Comparison of ENCODE assay signal across 13 cellular contexts in genomic region chr18:10290244-10291240, GRCh38.
DNase-seq lines count a peak whose midpoint lies in the region; ATAC-seq and TF ChIP-seq lines count a peak whose summit lies in the region.
"Had no signal": no experiment of that assay in that cellular context is flagged by ENCODE, and none has a peak within 500 bp of the region (broad histone marks: within the 10 kb centered on the region; RNA-seq: fewer than 3 reads in every experiment).

No MANE protein-coding gene starts in this region.

- no peaks in the 10 kb centered on the region for H3K36me3 ChIP-seq in mucosa of rectum (ENCODE audit: control insufficient read depth in 2 of 2, insufficient read depth in 2 of 2, low read length in 2 of 2)
- H3K36me3 ChIP-seq in aorta (ENCODE audit: control insufficient read depth in 1 of 2, insufficient read depth in 2 of 2, low read length in 1 of 2), result no peaks in the 10 kb centered on the region
- H3K36me3 ChIP-seq: suprapubic skin had no signal

- no peaks in the 10 kb centered on the region for H3K9me3 ChIP-seq in right cardiac atrium (ENCODE audit: control insufficient read depth, low read length)
- no peaks in the 10 kb centered on the region for H3K9me3 ChIP-seq in mucosa of rectum (ENCODE audit: control insufficient read depth in 2 of 2, low read length in 2 of 2)
- peaks cover 4% of the 10 kb centered on the region for H3K9me3 ChIP-seq in aorta (ENCODE audit: control insufficient read depth, low read length)
- H3K9me3 ChIP-seq in CD4-positive, alpha-beta T cell (ENCODE audit: control insufficient read depth, low read length), result no peaks in the 10 kb centered on the region
- H3K9me3 ChIP-seq: suprapubic skin had no signal

- no peak overlapping the region for H3K9ac ChIP-seq in mucosa of rectum (ENCODE audit: low read depth in 1 of 2, low read length in 2 of 2)

- POLR2A ChIA-PET in CD4-positive, alpha-beta T cell (lab: Charles Lee), result no interaction called here

- TF ChIP-seq CTCF in CD4-positive, alpha-beta T cell (IDR thresholded peaks at IDR 0.05), result no peak

- DNase-seq in right cardiac atrium (no peak), Right ventricle myocardium superior (no peak), aorta (peak in 1 of 2 donors; percentile 75), LoVo (ENCODE audit: low spot score) (no peak)
- DNase-seq in CD4-positive, alpha-beta T cell, result no peak
- DNase-seq in activated CD8-positive, alpha-beta memory T cell treated with anti-CD3 and anti-CD28 coated beads, Interleukin-2, amount 50 U/mL, for 4 hours, result no peak
- DNase-seq: NCI-H1048 had no signal

- 80% methylated on average over 14 of the region's 14 CpGs for WGBS in right cardiac atrium
- 90 to 91% methylated on average over 14 of the region's 14 CpGs for WGBS in aorta, 2 donors

- intact Hi-C loops in right cardiac atrium (cut with DNase I), result no loop called here
- intact Hi-C loops in Right ventricle myocardium superior (cut with DNase I), result no loop called here
- intact Hi-C loops in dendritic cell treated with granulocyte-macrophage colony-stimulating factor and Interleukin-4, amounts not matched to agents 40 ng/mL and 50 ng/mL, for 4 days (cut with micrococcal nuclease), result loop anchor here (2.0 kb wide), 1 partner anchor 30 kb away; no protein-coding TSS in a partner anchor
- intact Hi-C loops in aorta (cut with DNase I), result no loop called here
- intact Hi-C loops in CD4-positive, alpha-beta T cell (cut with DNase I, micrococcal nuclease), result no loop called here

- CTCF ChIA-PET in CD4-positive, alpha-beta T cell (lab: Charles Lee), result no interaction called here

- H3K36me3 Mint-ChIP-seq in dendritic cell treated with granulocyte-macrophage colony-stimulating factor and Interleukin-4, amounts not matched to agents 40 ng/mL and 50 ng/mL, for 4 days (ENCODE audit: low read depth), result peaks cover 11% of the 10 kb centered on the region
- no peaks in the 10 kb centered on the region for H3K36me3 Mint-ChIP-seq in CD4-positive, alpha-beta T cell (ENCODE audit: low read depth)
- H3K36me3 Mint-ChIP-seq: activated naive CD8-positive, alpha-beta T cell had no signal

- peak overlapping the region; percentile 86 for H3K27ac Mint-ChIP-seq in dendritic cell treated with granulocyte-macrophage colony-stimulating factor and Interleukin-4, amounts not matched to agents 40 ng/mL and 50 ng/mL, for 4 days
- H3K27ac Mint-ChIP-seq in CD4-positive, alpha-beta T cell, result no peak overlapping the region
- H3K27ac Mint-ChIP-seq: activated naive CD8-positive, alpha-beta T cell had no signal

- ATAC-seq in right cardiac atrium (peak; percentile 30 to 31), Right ventricle myocardium superior (ENCODE audit: poor library complexity) (no peak), aorta (ENCODE audit: low FRiP score) (peak; percentile 68)
- ATAC-seq in CD4-positive, alpha-beta T cell (ENCODE audit: poor library complexity), result no peak

- peak overlapping the region; percentile 28 for H3K4me3 Mint-ChIP-seq in dendritic cell treated with granulocyte-macrophage colony-stimulating factor and Interleukin-4, amounts not matched to agents 40 ng/mL and 50 ng/mL, for 4 days
- no peak overlapping the region for H3K4me3 Mint-ChIP-seq in CD4-positive, alpha-beta T cell
- H3K4me3 Mint-ChIP-seq: activated naive CD8-positive, alpha-beta T cell; central memory CD8-positive, alpha-beta T cell had no signal

- no peaks in the 10 kb centered on the region for H3K4me1 ChIP-seq in right cardiac atrium (ENCODE audit: control insufficient read depth, insufficient read depth, low read length)
- peaks cover 0 to 6% of the 10 kb centered on the region in 2 donors for H3K4me1 ChIP-seq in mucosa of rectum (ENCODE audit: control insufficient read depth in 2 of 2, insufficient read depth in 2 of 2, low read length in 2 of 2)
- H3K4me1 ChIP-seq in aorta (ENCODE audit: control insufficient read depth in 1 of 2, insufficient read depth in 2 of 2, low read length in 2 of 2), result no peaks in the 10 kb centered on the region

- H3K4me1 Mint-ChIP-seq in dendritic cell treated with granulocyte-macrophage colony-stimulating factor and Interleukin-4, amounts not matched to agents 40 ng/mL and 50 ng/mL, for 4 days (ENCODE audit: low read depth), result peaks cover 72% of the 10 kb centered on the region
- H3K4me1 Mint-ChIP-seq in CD4-positive, alpha-beta T cell (ENCODE audit: low read depth), result no peaks in the 10 kb centered on the region
- H3K4me1 Mint-ChIP-seq: central memory CD8-positive, alpha-beta T cell had no signal

- H3K4me3 ChIP-seq in right cardiac atrium (ENCODE audit: low read length) (no peak overlapping the region), mucosa of rectum (ENCODE audit: low read length in 2 of 2) (no peak overlapping the region), aorta (ENCODE audit: low read length in 2 of 2) (no peak overlapping the region)
- H3K4me3 ChIP-seq: suprapubic skin had no signal

- no peak overlapping the region for H3K27ac ChIP-seq in right cardiac atrium (ENCODE audit: low read length)
- peak overlapping the region; percentile 38 to 61 for H3K27ac ChIP-seq in mucosa of rectum (ENCODE audit: low read depth in 2 of 2, low read length in 2 of 2)
- H3K27ac ChIP-seq in aorta (ENCODE audit: low read depth in 1 of 2, low read length in 2 of 2), result no peak overlapping the region
- H3K27ac ChIP-seq in CD4-positive, alpha-beta T cell (ENCODE audit: low read depth, low read length), result no peak overlapping the region
- H3K27ac ChIP-seq: epithelial cell of prostate had no signal

- H3K9me3 Mint-ChIP-seq in dendritic cell treated with granulocyte-macrophage colony-stimulating factor and Interleukin-4, amounts not matched to agents 40 ng/mL and 50 ng/mL, for 4 days, result peaks cover 16% of the 10 kb centered on the region
- H3K9me3 Mint-ChIP-seq in CD4-positive, alpha-beta T cell, result no peaks in the 10 kb centered on the region

- H3K27me3 ChIP-seq in right cardiac atrium (ENCODE audit: control insufficient read depth, insufficient read depth), result no peaks in the 10 kb centered on the region
- no peaks in the 10 kb centered on the region for H3K27me3 ChIP-seq in mucosa of rectum (ENCODE audit: control insufficient read depth in 2 of 2, insufficient read depth in 2 of 2, low read length in 2 of 2)
- no peaks in the 10 kb centered on the region for H3K27me3 ChIP-seq in aorta (ENCODE audit: control insufficient read depth in 1 of 2, insufficient read depth in 2 of 2, low read length in 1 of 2)
- no peaks in the 10 kb centered on the region for H3K27me3 ChIP-seq in CD4-positive, alpha-beta T cell (ENCODE audit: control insufficient read depth, insufficient read depth, low read length)
- H3K27me3 ChIP-seq: suprapubic skin had no signal

- no peaks in the 10 kb centered on the region for H3K27me3 Mint-ChIP-seq in dendritic cell treated with granulocyte-macrophage colony-stimulating factor and Interleukin-4, amounts not matched to agents 40 ng/mL and 50 ng/mL, for 4 days
- H3K27me3 Mint-ChIP-seq in CD4-positive, alpha-beta T cell, result no peaks in the 10 kb centered on the region
- H3K27me3 Mint-ChIP-seq: activated naive CD8-positive, alpha-beta T cell; central memory CD8-positive, alpha-beta T cell had no signal

Comparison
In these comparisons a context has a peak if more than half of its experiments do, and no peak if none do; other contexts are left out.
1. ATAC-seq: peak in right cardiac atrium (2 of 2) and aorta (single experiment); none in Right ventricle myocardium superior (single experiment) and CD4-positive, alpha-beta T cell (single experiment).
2. H3K27ac ChIP-seq: peak in mucosa of rectum (2 of 2); none in right cardiac atrium (single experiment), aorta (0 of 2) and CD4-positive, alpha-beta T cell (single experiment).